8 cellular contexts compared by ENCODE assay signal in the genomic region with DNA sequence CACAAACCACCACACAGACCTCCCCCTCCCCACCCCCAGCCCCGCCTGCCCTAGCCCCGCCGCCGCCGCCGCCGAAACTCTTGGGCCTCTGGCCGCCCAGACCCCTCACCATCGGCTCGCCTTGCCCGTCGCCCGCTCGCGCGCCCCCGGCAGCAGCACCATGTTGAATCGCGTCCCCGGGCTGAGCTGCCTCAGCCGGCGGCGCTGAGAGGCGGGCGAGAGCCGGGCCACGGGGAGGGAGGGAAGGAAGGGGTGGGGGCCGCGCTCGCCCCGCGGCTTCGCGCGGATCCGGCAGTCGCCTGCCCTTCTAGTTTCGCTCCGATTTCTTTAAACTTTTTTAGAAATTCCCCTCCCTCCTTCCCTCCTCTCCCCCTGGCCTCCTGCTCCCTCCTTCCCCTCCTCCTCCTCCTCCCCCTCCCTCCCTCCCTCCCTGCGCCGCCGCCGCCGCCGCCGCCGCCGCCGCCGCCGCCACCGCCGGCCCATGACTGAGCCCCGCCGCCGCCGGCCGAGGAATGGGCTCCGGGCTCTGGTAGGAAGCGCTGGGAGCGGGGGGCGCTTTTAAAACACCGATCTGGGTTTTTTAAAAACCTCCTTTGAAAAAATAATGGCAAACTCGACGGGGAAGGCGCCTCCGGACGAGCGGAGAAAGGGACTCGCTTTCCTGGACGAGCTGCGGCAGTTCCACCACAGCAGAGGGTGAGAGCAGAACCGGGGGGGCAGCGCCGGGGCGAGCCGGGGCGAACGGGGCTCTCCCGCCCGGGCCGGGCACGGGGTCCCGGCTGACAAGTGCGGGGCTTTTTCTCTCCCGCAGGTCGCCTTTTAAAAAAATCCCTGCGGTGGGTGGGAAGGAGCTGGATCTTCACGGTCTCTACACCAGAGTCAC. TPM values are rescaled to one million over a fixed set of nuclear protein-coding genes. Genes with fewer than 3 reads are reported as not detected.
DNase-seq lines count a peak whose midpoint lies in the region; ATAC-seq and TF ChIP-seq lines count a peak whose summit lies in the region.

A gene with protein sequence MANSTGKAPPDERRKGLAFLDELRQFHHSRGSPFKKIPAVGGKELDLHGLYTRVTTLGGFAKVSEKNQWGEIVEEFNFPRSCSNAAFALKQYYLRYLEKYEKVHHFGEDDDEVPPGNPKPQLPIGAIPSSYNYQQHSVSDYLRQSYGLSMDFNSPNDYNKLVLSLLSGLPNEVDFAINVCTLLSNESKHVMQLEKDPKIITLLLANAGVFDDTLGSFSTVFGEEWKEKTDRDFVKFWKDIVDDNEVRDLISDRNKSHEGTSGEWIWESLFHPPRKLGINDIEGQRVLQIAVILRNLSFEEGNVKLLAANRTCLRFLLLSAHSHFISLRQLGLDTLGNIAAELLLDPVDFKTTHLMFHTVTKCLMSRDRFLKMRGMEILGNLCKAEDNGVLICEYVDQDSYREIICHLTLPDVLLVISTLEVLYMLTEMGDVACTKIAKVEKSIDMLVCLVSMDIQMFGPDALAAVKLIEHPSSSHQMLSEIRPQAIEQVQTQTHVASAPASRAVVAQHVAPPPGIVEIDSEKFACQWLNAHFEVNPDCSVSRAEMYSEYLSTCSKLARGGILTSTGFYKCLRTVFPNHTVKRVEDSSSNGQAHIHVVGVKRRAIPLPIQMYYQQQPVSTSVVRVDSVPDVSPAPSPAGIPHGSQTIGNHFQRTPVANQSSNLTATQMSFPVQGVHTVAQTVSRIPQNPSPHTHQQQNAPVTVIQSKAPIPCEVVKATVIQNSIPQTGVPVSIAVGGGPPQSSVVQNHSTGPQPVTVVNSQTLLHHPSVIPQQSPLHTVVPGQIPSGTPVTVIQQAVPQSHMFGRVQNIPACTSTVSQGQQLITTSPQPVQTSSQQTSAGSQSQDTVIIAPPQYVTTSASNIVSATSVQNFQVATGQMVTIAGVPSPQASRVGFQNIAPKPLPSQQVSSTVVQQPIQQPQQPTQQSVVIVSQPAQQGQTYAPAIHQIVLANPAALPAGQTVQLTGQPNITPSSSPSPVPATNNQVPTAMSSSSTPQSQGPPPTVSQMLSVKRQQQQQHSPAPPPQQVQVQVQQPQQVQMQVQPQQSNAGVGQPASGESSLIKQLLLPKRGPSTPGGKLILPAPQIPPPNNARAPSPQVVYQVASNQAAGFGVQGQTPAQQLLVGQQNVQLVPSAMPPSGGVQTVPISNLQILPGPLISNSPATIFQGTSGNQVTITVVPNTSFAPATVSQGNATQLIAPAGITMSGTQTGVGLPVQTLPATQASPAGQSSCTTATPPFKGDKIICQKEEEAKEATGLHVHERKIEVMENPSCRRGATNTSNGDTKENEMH (N-terminal part only) (plus strand): TSS at position 474 of the 883 bp plus-strand sequence. CDS start 131 bp downstream, at position 605.

- 0 to 1% (median 0%) methylated on average over 67 to 86 of the region's 89 CpGs for WGBS in ovary, 3 donors

- peak within 1 kb of the TSS; percentile 89 for H3K27ac Mint-ChIP-seq in Calu3 (ENCODE audit: unreplicated experiment)
- peak within 1 kb of the TSS; percentile 98 for H3K27ac Mint-ChIP-seq in activated naive CD8-positive, alpha-beta T cell

- CTCF ChIA-PET in Calu3 (lab: Charles Lee) = interaction anchor here (0.9 kb wide), 1 partner anchor 185 kb away, joined by 4 read pairs; no protein-coding TSS in a partner anchor

- peaks cover 32% of the 10 kb centered on the region for H3K36me3 ChIP-seq in SK-N-MC (ENCODE audit: insufficient read depth, low read length)
- no peaks in the 10 kb centered on the region for H3K36me3 ChIP-seq in ovary
- no peaks in the 10 kb centered on the region for H3K36me3 ChIP-seq in thoracic aorta

- no peaks in the 10 kb centered on the region for H3K4me1 Mint-ChIP-seq in Calu3 (ENCODE audit: low read depth, unreplicated experiment)
- peaks cover 35% of the 10 kb centered on the region for H3K4me1 Mint-ChIP-seq in activated naive CD8-positive, alpha-beta T cell (ENCODE audit: low read depth)

- TF ChIP-seq CTCF in Calu3 (IDR thresholded peaks at IDR 0.05; ENCODE audit: unreplicated experiment) = no peak
- TF ChIP-seq CTCF in ovary (IDR thresholded peaks at IDR 0.05) = no peak
- TF ChIP-seq CTCF in thoracic aorta (IDR thresholded peaks at IDR 0.05) = no peak

- H3K36me3 Mint-ChIP-seq in Calu3 (ENCODE audit: insufficient read depth, unreplicated experiment) = peaks cover 65% of the 10 kb centered on the region
- peaks cover 3% of the 10 kb centered on the region for H3K36me3 Mint-ChIP-seq in activated naive CD8-positive, alpha-beta T cell

- no peak for TF ChIP-seq EP300 in ovary (IDR thresholded peaks at IDR 0.05)

- peak within 1 kb of the TSS; percentile 98 for H3K27ac ChIP-seq in SK-N-MC
- H3K27ac ChIP-seq in ovary = peak within 1 kb of the TSS; percentile 99 to 100
- peak within 1 kb of the TSS; percentile 97 to 98 for H3K27ac ChIP-seq in thoracic aorta

- peak; percentile 17 for TF ChIP-seq POLR2A in ovary (IDR thresholded peaks at IDR 0.05)

- H3K9me3 ChIP-seq in SK-N-MC (ENCODE audit: low read depth, low read length) (peaks cover 2% of the 10 kb centered on the region), ovary (no peaks in the 10 kb centered on the region), thoracic aorta (no peaks in the 10 kb centered on the region)

- intact Hi-C loops in Calu3 (cut with micrococcal nuclease; ENCODE audit: unreplicated experiment) = loop anchor here (5.0 kb wide), 1 partner anchor 557 kb away; no protein-coding TSS in a partner anchor
- intact Hi-C loops in head of caudate nucleus (cut with DNase I) = loop anchor here (2.0 to 10.0 kb wide), 4 partner anchors 115 to 512 kb away; partner anchors contain the start of genes ANO6 and SCAF11
- intact Hi-C loops in ovary (cut with DNase I) = loop anchor here in 3 of 4 donors (2.0 to 10.0 kb wide), 2 partner anchors 261 to 375 kb away; partner anchors contain the start of gene SCAF11 (in 2 of the 3)

- H3K4me3 Mint-ChIP-seq in Calu3 (ENCODE audit: low read depth, unreplicated experiment) = peak within 1 kb of the TSS; percentile 97
- peak within 1 kb of the TSS; percentile 100 for H3K4me3 Mint-ChIP-seq in activated naive CD8-positive, alpha-beta T cell

- ATAC-seq in GM21447 (IDR thresholded peaks at IDR 0.05; ENCODE audit: unreplicated experiment) = peak; percentile 8
- peak; percentile 45 for ATAC-seq in thoracic aorta (ENCODE audit: insufficient number of reproducible peaks, low FRiP score, low read depth)

- H3K4me1 ChIP-seq in ovary (ENCODE audit: insufficient read depth) (peaks cover 2% of the 10 kb centered on the region), thoracic aorta (ENCODE audit: control insufficient read depth in 1 of 2, low read depth in 2 of 2) (peaks cover 33 to 41% of the 10 kb centered on the region in 2 donors)

- H3K9me3 Mint-ChIP-seq in Calu3 (ENCODE audit: low read depth, unreplicated experiment) = no peaks in the 10 kb centered on the region
- H3K9me3 Mint-ChIP-seq in activated naive CD8-positive, alpha-beta T cell (ENCODE audit: low read depth) = no peaks in the 10 kb centered on the region

- BruUV-seq in Calu3 (replicated peaks; lab: Mats Ljungman, UMichigan) = no TSS peak

- H3K27me3 ChIP-seq in ovary (no peaks in the 10 kb centered on the region), thoracic aorta (replicated peaks; ENCODE audit: insufficient read depth) (no peaks in the 10 kb centered on the region)

- H3K4me3 ChIP-seq in SK-N-MC = peak within 1 kb of the TSS; percentile 91
- H3K4me3 ChIP-seq in ovary = peak within 1 kb of the TSS; percentile 82
- H3K4me3 ChIP-seq in thoracic aorta = peak within 1 kb of the TSS; percentile 94

- H3K9ac ChIP-seq in SK-N-MC (ENCODE audit: insufficient read length) = peak within 1 kb of the TSS; percentile 98

- H3K27me3 Mint-ChIP-seq in Calu3 (ENCODE audit: unreplicated experiment) = no peaks in the 10 kb centered on the region
- H3K27me3 Mint-ChIP-seq in activated naive CD8-positive, alpha-beta T cell = no peaks in the 10 kb centered on the region

- DNase-seq in Calu3 = peak; percentile 55
- DNase-seq in HuH-7.5 (ENCODE audit: low spot score) = peak; percentile 50
- no peak for DNase-seq in SK-N-MC (ENCODE audit: low read depth, low spot score)
- DNase-seq in head of caudate nucleus = peak in 40 of 42 donors; percentile 35 to 86 (median 68)
- DNase-seq in ovary = peak; percentile 69 to 80 (median 77)
- DNase-seq in thoracic aorta (ENCODE audit: low spot score) = no peak

RNA-seq across cellular contexts. Expression of the gene that starts here (rescaled TPM):
- total RNA-seq in Calu3 (2022) (17.5 and 22.9 TPM in 2 replicates), ovary (10 to 100 TPM; 29.0 to 39.5 (median 34.8) TPM), thoracic aorta (10 to 100 TPM; 30.5 to 36.2 TPM)
- 10 to 100 TPM in 1 of 2 donors, 1 to 10 TPM in 1; 7.9 to 11.7 TPM for polyA plus RNA-seq in ovary

Comparison
In these comparisons a context has a peak if more than half of its experiments do, and no peak if none do; other contexts are left out.
1. DNase-seq: peak in Calu3 (single experiment), HuH-7.5 (single experiment), head of caudate nucleus (40 of 42) and ovary (5 of 5); none in SK-N-MC (single experiment) and thoracic aorta (single experiment).
2. Peak in every context shown above with its lines, with median percentiles within 50 percentile points of each other: H3K27ac ChIP-seq and H3K4me3 ChIP-seq.